Comparison of ENCODE assay signal across 1 cellular context in genomic region chr9:128201441-128202369, GRCh38.
TF ChIP-seq lines count a peak whose summit lies in the region.

No MANE protein-coding gene starts in this region.

TF ChIP-seq in HepG2, 621 proteins besides CTCF, POLR2A, EP300 and RAD21:
- no peak for TF ChIP-seq SP140L (CRISPR knock-in tag; IDR thresholded peaks at IDR 0.05; ENCODE audit: borderline replicate concordance)
- TF ChIP-seq SUZ12 (IDR thresholded peaks at IDR 0.05; ENCODE audit: low read depth, low read length): no peak
- no peak for TF ChIP-seq ZNF703 (CRISPR knock-in tag; IDR thresholded peaks at IDR 0.05; ENCODE audit: borderline replicate concordance)
- peak; percentile 88 for TF ChIP-seq ZNF614 (CRISPR knock-in tag; IDR thresholded peaks at IDR 0.05; ENCODE audit: borderline replicate concordance)
- TF ChIP-seq GABPB1 (CRISPR knock-in tag; IDR thresholded peaks at IDR 0.05): no peak
- no peak for TF ChIP-seq ZNF337 (CRISPR knock-in tag; IDR thresholded peaks at IDR 0.05; ENCODE audit: borderline replicate concordance, low read depth)
- TF ChIP-seq MXD3 (CRISPR knock-in tag; IDR thresholded peaks at IDR 0.05): no peak
- no peak for TF ChIP-seq PRDM10 (CRISPR knock-in tag; IDR thresholded peaks at IDR 0.05; ENCODE audit: low read depth)
- peak; percentile 83 for TF ChIP-seq POGK (CRISPR knock-in tag; conservative IDR thresholded peaks at IDR 0.05)
- no peak for TF ChIP-seq ASH2L (IDR thresholded peaks at IDR 0.05; ENCODE audit: insufficient read length, low read depth, low read length)
- TF ChIP-seq TBX3 (IDR thresholded peaks at IDR 0.05; ENCODE audit: borderline replicate concordance): no peak
- no peak for TF ChIP-seq TBX2 (CRISPR knock-in tag; IDR thresholded peaks at IDR 0.05; ENCODE audit: borderline replicate concordance)
- no peak for TF ChIP-seq PPARG (CRISPR knock-in tag; conservative IDR thresholded peaks at IDR 0.05)
- no peak for TF ChIP-seq EZH2 (conservative IDR thresholded peaks at IDR 0.05; ENCODE audit: low read depth, low read length)
- TF ChIP-seq ZNF572 (CRISPR knock-in tag; IDR thresholded peaks at IDR 0.05): no peak
- no peak for TF ChIP-seq GLI4 (CRISPR knock-in tag; IDR thresholded peaks at IDR 0.05; ENCODE audit: borderline replicate concordance)
- TF ChIP-seq ZNF629 (CRISPR knock-in tag; conservative IDR thresholded peaks at IDR 0.05): peak; percentile 74
- no peak for TF ChIP-seq NFE2L2 (IDR thresholded peaks at IDR 0.05; ENCODE audit: low read length)
- no peak for TF ChIP-seq ZNF121 (CRISPR knock-in tag; IDR thresholded peaks at IDR 0.05)
- TF ChIP-seq HIVEP1 (CRISPR knock-in tag; IDR thresholded peaks at IDR 0.05): no peak
- TF ChIP-seq SNAI1 (CRISPR knock-in tag; IDR thresholded peaks at IDR 0.05; ENCODE audit: borderline replicate concordance): no peak
- no peak for TF ChIP-seq CCAR2 (optimal IDR thresholded peaks at IDR 0.05; ENCODE audit: low read depth, low read length)
- TF ChIP-seq ATF6 (CRISPR knock-in tag; conservative IDR thresholded peaks at IDR 0.05): no peak
- TF ChIP-seq SCMH1 (CRISPR knock-in tag; IDR thresholded peaks at IDR 0.05; ENCODE audit: borderline replicate concordance): no peak
- no peak for TF ChIP-seq SNAPC4 (CRISPR knock-in tag; IDR thresholded peaks at IDR 0.05)
- no peak for TF ChIP-seq ZNF451 (CRISPR knock-in tag; IDR thresholded peaks at IDR 0.05)
- 0 out of 2 replicates have a peak, but pooled peaks have one; percentile 14 for TF ChIP-seq YEATS2 (CRISPR knock-in tag; IDR thresholded peaks at IDR 0.05; ENCODE audit: borderline replicate concordance)
- TF ChIP-seq HINFP (CRISPR knock-in tag; IDR thresholded peaks at IDR 0.05; ENCODE audit: low read depth): no peak
- peak; percentile 72 for TF ChIP-seq FOSL2 (CRISPR knock-in tag; IDR thresholded peaks at IDR 0.05)
- no peak for TF ChIP-seq ZNF747 (CRISPR knock-in tag; IDR thresholded peaks at IDR 0.05; ENCODE audit: borderline replicate concordance)
